In genomic region chr11:43681543-43681942, GRCh38 we compare ENCODE assay signal across 8 cellular contexts. TPM values are rescaled to one million over a fixed set of nuclear protein-coding genes. Genes with fewer than 3 reads are reported as not detected.
A peak's percentile ranks its signal among the peaks of the same experiment; 100 is the strongest.
DNase-seq lines count a peak whose midpoint lies in the region; ATAC-seq and TF ChIP-seq lines count a peak whose summit lies in the region.

No MANE protein-coding gene starts in this region.

- peak overlapping the region; percentile 90 for H3K4me3 Mint-ChIP-seq in activated CD4-positive, alpha-beta T cell treated with anti-CD3 and anti-CD28 coated beads for 36 hours
- peak overlapping the region; percentile 98 for H3K4me3 Mint-ChIP-seq in natural killer cell treated with Interleukin-12 subunit alpha and Interleukin-12 subunit beta and Interleukin-15 and Interleukin-18, amount 100 ng/mL, for 72 hours

- peak overlapping the region; percentile 97 for H3K27ac Mint-ChIP-seq in activated CD4-positive, alpha-beta T cell treated with anti-CD3 and anti-CD28 coated beads for 36 hours
- H3K27ac Mint-ChIP-seq in natural killer cell treated with Interleukin-12 subunit alpha and Interleukin-12 subunit beta and Interleukin-15 and Interleukin-18, amount 100 ng/mL, for 72 hours, result peak overlapping the region; percentile 93 to 96

- H2AFZ ChIP-seq in OCI-LY7 (ENCODE audit: low read length), result no peak overlapping the region; the same call in 1 of the 2 replicates

- intact Hi-C loops in activated CD4-positive, alpha-beta T cell treated with anti-CD3 and anti-CD28 coated beads for 36 hours (cut with DNase I, micrococcal nuclease), result loop anchor here (2.0 to 10.0 kb wide), 7 partner anchors 101 to 883 kb away; partner anchors contain the start of genes API5 (in 1 of the 2), C11orf96 (in 1 of the 2) and CD82 (in 1 of the 2)
- intact Hi-C loops in OCI-LY7 (cut with micrococcal nuclease; ENCODE audit: unreplicated experiment), result loop anchor here (1.0 to 5.0 kb wide), 4 partner anchors 13 to 106 kb away; no protein-coding TSS in a partner anchor

- POLR2A ChIA-PET in activated CD4-positive, alpha-beta T cell treated with anti-CD3 and anti-CD28 coated beads for 36 hours (lab: Charles Lee), result no interaction called here
- POLR2A ChIA-PET in OCI-LY7 (lab: Charles Lee), result interaction anchor here (0.7 to 1.9 kb wide), 4 partner anchors 8 to 372 kb away, joined by 3 to 12 read pairs (median 5); no protein-coding TSS in a partner anchor

- H3K36me3 Mint-ChIP-seq in activated CD4-positive, alpha-beta T cell treated with anti-CD3 and anti-CD28 coated beads for 36 hours (ENCODE audit: low read depth), result peaks cover 49% of the 10 kb centered on the region
- H3K36me3 Mint-ChIP-seq in natural killer cell treated with Interleukin-12 subunit alpha and Interleukin-12 subunit beta and Interleukin-15 and Interleukin-18, amount 100 ng/mL, for 72 hours, result peaks cover 17% of the 10 kb centered on the region

- H4K20me1 ChIP-seq in OCI-LY7 (ENCODE audit: insufficient read depth, low read length), result peaks cover 15% of the 10 kb centered on the region; the same call in 1 of the 2 replicates

- BruUV-seq in OCI-LY7 (replicated peaks; lab: Mats Ljungman, UMichigan), result no TSS peak

- peaks cover 2% of the 10 kb centered on the region for H3K27me3 Mint-ChIP-seq in activated CD4-positive, alpha-beta T cell treated with anti-CD3 and anti-CD28 coated beads for 36 hours
- H3K27me3 Mint-ChIP-seq in natural killer cell treated with Interleukin-12 subunit alpha and Interleukin-12 subunit beta and Interleukin-15 and Interleukin-18, amount 100 ng/mL, for 72 hours, result peaks cover 0 to 6% of the 10 kb centered on the region in 2 donors

- H3K9me3 Mint-ChIP-seq in activated CD4-positive, alpha-beta T cell treated with anti-CD3 and anti-CD28 coated beads for 36 hours (ENCODE audit: low read depth), result peaks cover 5% of the 10 kb centered on the region
- H3K9me3 Mint-ChIP-seq in natural killer cell treated with Interleukin-12 subunit alpha and Interleukin-12 subunit beta and Interleukin-15 and Interleukin-18, amount 100 ng/mL, for 72 hours, result peaks cover 3% of the 10 kb centered on the region

- CTCF ChIA-PET in activated CD4-positive, alpha-beta T cell treated with anti-CD3 and anti-CD28 coated beads for 36 hours (lab: Charles Lee), result no interaction called here
- CTCF ChIA-PET in OCI-LY7 (lab: Charles Lee; ENCODE audit: unreplicated experiment), result no interaction called here

- peak overlapping the region; percentile 84 for H3K27ac ChIP-seq in OCI-LY7 (ENCODE audit: low read depth, low read length, poor library complexity, severe bottlenecking)

- peaks cover 57% of the 10 kb centered on the region for H3K79me2 ChIP-seq in OCI-LY7 (ENCODE audit: insufficient read depth, low read depth, low read length)

- peaks cover 40% of the 10 kb centered on the region for H3K36me3 ChIP-seq in OCI-LY7 (ENCODE audit: insufficient read depth, low read length)

- no peak for TF ChIP-seq CTCF in OCI-LY7 (conservative IDR thresholded peaks at IDR 0.05; ENCODE audit: low read length)
- TF ChIP-seq CTCF in omental fat pad (IDR thresholded peaks at IDR 0.05), result no peak

- peak overlapping the region; percentile 94 for H3K4me2 ChIP-seq in OCI-LY7 (ENCODE audit: low read length)

- DNase-seq in activated CD4-positive, alpha-beta T cell treated with anti-CD3 and anti-CD28 coated beads for 36 hours, result no peak
- no peak for DNase-seq in activated CD4-positive, alpha-beta T cell treated with anti-CD3 and anti-CD28 coated beads for 1 hour
- DNase-seq in OCI-LY7 (ENCODE audit: low spot score), result no peak
- peak; percentile 20 to 28 for DNase-seq in dermis microvascular lymphatic vessel endothelial cell (ENCODE audit: low read depth in 2 of 2)
- no peak for DNase-seq in natural killer cell treated with Interleukin-12 subunit alpha and Interleukin-12 subunit beta and Interleukin-15 and Interleukin-18, amount 100 ng/mL, for 72 hours (ENCODE audit: low spot score)
- DNase-seq in omental fat pad (ENCODE audit: low spot score), result no peak

- H3K4me1 ChIP-seq in OCI-LY7 (ENCODE audit: insufficient read depth, low read length, poor library complexity, severe bottlenecking), result peaks cover 41% of the 10 kb centered on the region

- H3K4me3 ChIP-seq in OCI-LY7 (ENCODE audit: low read depth, low read length, poor library complexity, severe bottlenecking), result peak overlapping the region; percentile 89

- no peak for ATAC-seq in activated CD4-positive, alpha-beta T cell treated with anti-CD3 and anti-CD28 coated beads for 36 hours
- ATAC-seq in natural killer cell treated with Interleukin-12 subunit alpha and Interleukin-12 subunit beta and Interleukin-15 and Interleukin-18, amount 100 ng/mL, for 72 hours, result no peak
- no peak for ATAC-seq in GM21528 (IDR thresholded peaks at IDR 0.05; ENCODE audit: low FRiP score, unreplicated experiment)
- no peak for ATAC-seq in GM21390 (IDR thresholded peaks at IDR 0.05; ENCODE audit: unreplicated experiment)
- no peak for ATAC-seq in omental fat pad (ENCODE audit: low FRiP score)

- H3K4me1 Mint-ChIP-seq in activated CD4-positive, alpha-beta T cell treated with anti-CD3 and anti-CD28 coated beads for 36 hours, result peaks cover 34% of the 10 kb centered on the region
- H3K4me1 Mint-ChIP-seq in natural killer cell treated with Interleukin-12 subunit alpha and Interleukin-12 subunit beta and Interleukin-15 and Interleukin-18, amount 100 ng/mL, for 72 hours (ENCODE audit: low read depth in 2 of 2), result peaks cover 25 to 28% of the 10 kb centered on the region in 2 donors

- H3K9me2 ChIP-seq in OCI-LY7 (ENCODE audit: insufficient read depth, low read length), result no peaks in the 10 kb centered on the region

- peaks cover 6% of the 10 kb centered on the region; the same call in 1 of the 2 replicates for H3K9me3 ChIP-seq in OCI-LY7 (ENCODE audit: low read length)

RNA-seq across cellular contexts. Expression of gene HSD17B12, which starts 1.0 kb away (rescaled TPM):
- 10 to 100 TPM; 57.6 to 68.9 TPM for total RNA-seq in activated CD4-positive, alpha-beta T cell treated with anti-CD3 and anti-CD28 coated beads for 36 hours
- 58.0 and 70.9 TPM in 2 replicates for total RNA-seq in OCI-LY7 (2014; rRNA removed; shearing (Covaris generic))
- total RNA-seq in OCI-LY7 (2022) (138 and 148 TPM in 2 replicates), dermis microvascular lymphatic vessel endothelial cell (82.8 and 89.6 TPM in 2 replicates), omental fat pad (10 to 100 TPM; 50.6 to 72.4 (median 54.1) TPM)
- total RNA-seq in natural killer cell treated with Interleukin-12 subunit alpha and Interleukin-12 subunit beta and Interleukin-15 and Interleukin-18, amount 100 ng/mL, for 72 hours, result 10 to 100 TPM; 40.6 to 52.4 TPM

Comparison
In these comparisons a context has a peak if more than half of its experiments do, and no peak if none do; other contexts are left out.
1. DNase-seq: peak in dermis microvascular lymphatic vessel endothelial cell (2 of 2); none in activated CD4-positive, alpha-beta T cell treated with anti-CD3 and anti-CD28 coated beads for 36 hours (single experiment), activated CD4-positive, alpha-beta T cell treated with anti-CD3 and anti-CD28 coated beads for 1 hour (single experiment), OCI-LY7 (single experiment), natural killer cell treated with Interleukin-12 subunit alpha and Interleukin-12 subunit beta and Interleukin-15 and Interleukin-18, amount 100 ng/mL, for 72 hours (single experiment) and omental fat pad (single experiment).